ENCODE assay signal across 8 cellular contexts in the genomic region with DNA sequence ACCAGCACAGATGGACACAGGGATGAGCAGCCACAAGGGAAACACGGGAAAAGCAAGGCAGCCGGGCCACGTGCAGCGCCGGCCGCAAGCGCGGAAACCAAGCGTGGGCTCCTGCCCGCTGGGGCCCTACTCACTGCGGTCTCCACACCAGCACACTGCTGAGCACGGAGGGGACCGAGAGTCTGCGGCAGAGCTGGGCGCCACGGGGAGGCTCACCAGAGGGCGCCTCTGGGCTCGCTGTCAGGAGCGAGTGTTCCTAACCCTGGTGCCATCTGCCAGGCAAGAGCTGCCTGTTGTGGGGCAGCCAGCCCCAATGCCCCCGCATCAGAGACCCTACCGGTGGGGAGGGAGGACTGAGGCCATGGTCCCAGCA. TPM values are rescaled to one million over a fixed set of nuclear protein-coding genes. Genes with fewer than 3 reads are reported as not detected.
DNase-seq lines count a peak whose midpoint lies in the region; ATAC-seq and TF ChIP-seq lines count a peak whose summit lies in the region.

No MANE protein-coding gene starts in this region.

- H2AFZ ChIP-seq in Loucy (ENCODE audit: low read length), result no peak overlapping the region

- POLR2A ChIA-PET in activated CD8-positive, alpha-beta T cell treated with anti-CD3 and anti-CD28 coated beads for 36 hours (lab: Charles Lee), result interaction anchor here (0.5 to 2.3 kb wide), 10 partner anchors 9 to 68 kb away, joined by 3 to 12 read pairs (median 4); a partner anchor contains a TSS

- no peaks in the 10 kb centered on the region for H3K9me2 ChIP-seq in Loucy (replicated peaks; ENCODE audit: low read depth, low read length)

- peaks cover 14% of the 10 kb centered on the region for H3K36me3 Mint-ChIP-seq in activated CD8-positive, alpha-beta T cell treated with anti-CD3 and anti-CD28 coated beads for 36 hours (ENCODE audit: low read depth)

- H3K27ac Mint-ChIP-seq in activated CD8-positive, alpha-beta T cell treated with anti-CD3 and anti-CD28 coated beads for 36 hours, result peak overlapping the region; percentile 89

- intact Hi-C loops in activated CD8-positive, alpha-beta T cell treated with anti-CD3 and anti-CD28 coated beads for 36 hours (cut with micrococcal nuclease), result no loop called here

- H3K27me3 ChIP-seq in BE2C (no peaks in the 10 kb centered on the region), Loucy (ENCODE audit: insufficient read depth, low read length, poor library complexity, severe bottlenecking) (no peaks in the 10 kb centered on the region), muscle layer of colon (ENCODE audit: control insufficient read depth in 1 of 2, insufficient read depth in 2 of 2, low read length in 2 of 2) (no peaks in the 10 kb centered on the region)

- no peaks in the 10 kb centered on the region for H3K9me3 Mint-ChIP-seq in activated CD8-positive, alpha-beta T cell treated with anti-CD3 and anti-CD28 coated beads for 36 hours

- H3K4me2 ChIP-seq in Loucy (ENCODE audit: low read depth, low read length, poor library complexity, severe bottlenecking), result peak overlapping the region; percentile 87

- DNase-seq in BE2C (peak; percentile 48), NCI-H748 treated with DMSO at 0.1 percent for 48 hours (lab: John Stamatoyannopoulos, UW) (no peak)
- peak; percentile 90 for DNase-seq in activated CD8-positive, alpha-beta T cell treated with anti-CD3 and anti-CD28 coated beads for 36 hours
- peak; percentile 26 for DNase-seq in effector CD8-positive, alpha-beta T cell (lab: John Stamatoyannopoulos, UW)
- peak; percentile 45 to 47 for DNase-seq in stimulated activated CD8-positive, alpha-beta memory T cell treated with anti-CD3 and anti-CD28 coated beads, Interleukin-7, amount 100 ng/mL, for 1 hour (ENCODE audit: low read depth in 2 of 2)

- CTCF ChIA-PET in activated CD8-positive, alpha-beta T cell treated with anti-CD3 and anti-CD28 coated beads for 36 hours (lab: Charles Lee), result interaction anchor here (0.6 to 2.2 kb wide), 11 partner anchors 9 to 103 kb away, joined by 3 to 14 read pairs (median 5); a partner anchor contains a TSS

- H3K36me3 ChIP-seq in BE2C (peaks cover 20% of the 10 kb centered on the region), Loucy (ENCODE audit: insufficient read depth, low read length) (peaks cover 15% of the 10 kb centered on the region; the same call in 1 of the 2 replicates), muscle layer of colon (ENCODE audit: insufficient read depth, low read length) (peaks cover 16% of the 10 kb centered on the region)

- no peaks in the 10 kb centered on the region for H3K27me3 Mint-ChIP-seq in activated CD8-positive, alpha-beta T cell treated with anti-CD3 and anti-CD28 coated beads for 36 hours

- H3K9me3 ChIP-seq in BE2C (no peaks in the 10 kb centered on the region), Loucy (ENCODE audit: insufficient read depth, low read depth, low read length) (no peaks in the 10 kb centered on the region), muscle layer of colon (ENCODE audit: low read length) (no peaks in the 10 kb centered on the region)

- H3K79me2 ChIP-seq in Loucy (ENCODE audit: insufficient read depth, low read length), result peaks cover 57% of the 10 kb centered on the region; the same call in 1 of the 2 replicates

- ATAC-seq in GM19452 (IDR thresholded peaks at IDR 0.05; ENCODE audit: unreplicated experiment), result peak; percentile 42
- peak; percentile 68 for ATAC-seq in activated CD8-positive, alpha-beta T cell treated with anti-CD3 and anti-CD28 coated beads for 36 hours

- H3K9ac ChIP-seq in Loucy (ENCODE audit: low read depth, low read length, poor library complexity, severe bottlenecking) (peak overlapping the region; percentile 71), muscle layer of colon (ENCODE audit: low read length) (no peak overlapping the region)

- no peaks in the 10 kb centered on the region for H3F3A ChIP-seq in Loucy (ENCODE audit: low read depth)

- peaks cover 42% of the 10 kb centered on the region for H3K4me1 Mint-ChIP-seq in activated CD8-positive, alpha-beta T cell treated with anti-CD3 and anti-CD28 coated beads for 36 hours (ENCODE audit: low read depth)

- H4K20me1 ChIP-seq in Loucy (ENCODE audit: insufficient read depth, low read length, poor library complexity, severe bottlenecking), result peaks cover 24% of the 10 kb centered on the region

- H3K4me3 Mint-ChIP-seq in activated CD8-positive, alpha-beta T cell treated with anti-CD3 and anti-CD28 coated beads for 36 hours, result peak overlapping the region; percentile 60

- peak overlapping the region; percentile 6 for H3K27ac ChIP-seq in muscle layer of colon (ENCODE audit: low read depth, low read length)

- no peak overlapping the region for H3K4me3 ChIP-seq in BE2C (ENCODE audit: low read depth, low read length)
- H3K4me3 ChIP-seq in Loucy (ENCODE audit: low read length, poor library complexity, severe bottlenecking), result peak overlapping the region; percentile 68
- peak overlapping the region in 1 of 2 donors; percentile 5 for H3K4me3 ChIP-seq in muscle layer of colon (ENCODE audit: low read depth in 1 of 2, low read length in 2 of 2)

- TF ChIP-seq CTCF in BE2C (IDR thresholded peaks at IDR 0.05; ENCODE audit: low read depth, low read length), result peak; percentile 19; the same call in 1 of the 2 replicates
- TF ChIP-seq CTCF in Loucy (conservative IDR thresholded peaks at IDR 0.05; ENCODE audit: low read length), result peak; percentile 71
- peak; percentile 62 for TF ChIP-seq CTCF in activated CD8-positive, alpha-beta T cell treated with anti-CD3 and anti-CD28 coated beads for 36 hours (IDR thresholded peaks at IDR 0.05)

- H3K4me1 ChIP-seq in BE2C (peaks cover 24% of the 10 kb centered on the region), Loucy (ENCODE audit: insufficient read depth, low read length, poor library complexity, severe bottlenecking) (peaks cover 38% of the 10 kb centered on the region), muscle layer of colon (ENCODE audit: insufficient read depth, low read length) (peaks cover 68% of the 10 kb centered on the region)

RNA-seq across cellular contexts. Expression of a gene that starts 26.5 kb away (rescaled TPM):
- 43.6 TPM for polyA plus RNA-seq in BE2C (2012; ENCODE audit: insufficient read depth, insufficient read length, low read depth)
- total RNA-seq in activated CD8-positive, alpha-beta T cell treated with anti-CD3 and anti-CD28 coated beads for 36 hours, result 10 to 100 TPM; 15.5 to 16.6 TPM

RNA-seq across cellular contexts. Expression of a gene that starts 30.5 kb away (rescaled TPM):
- 132 TPM for polyA plus RNA-seq in BE2C (2012; ENCODE audit: insufficient read depth, insufficient read length, low read depth)
- total RNA-seq in activated CD8-positive, alpha-beta T cell treated with anti-CD3 and anti-CD28 coated beads for 36 hours, result 10 to 100 TPM; 53.1 to 59.2 TPM

RNA-seq across cellular contexts. Expression of a gene that starts 31.2 kb away (rescaled TPM):
- polyA plus RNA-seq in BE2C (2012; ENCODE audit: insufficient read depth, insufficient read length, low read depth), result 1.5 TPM
- total RNA-seq in activated CD8-positive, alpha-beta T cell treated with anti-CD3 and anti-CD28 coated beads for 36 hours, result 10 to 100 TPM in 1 of 2 experiments, 1 to 10 TPM in 1; 9.6 to 14.6 TPM

RNA-seq across cellular contexts. Expression of a gene that starts 32.6 kb away (rescaled TPM):
- 12.6 TPM for polyA plus RNA-seq in BE2C (2012; ENCODE audit: insufficient read depth, insufficient read length, low read depth)
- 10 to 100 TPM; 78.3 to 80.5 TPM for total RNA-seq in activated CD8-positive, alpha-beta T cell treated with anti-CD3 and anti-CD28 coated beads for 36 hours

Comparison
In these comparisons a context has a peak if more than half of its experiments do, and no peak if none do; other contexts are left out.
1. CTCF ChIP-seq: peak in every context shown above with its lines; median percentile 71 in Loucy; 62 in activated CD8-positive, alpha-beta T cell treated with anti-CD3 and anti-CD28 coated beads for 36 hours; 19 in BE2C.